Comparison of ENCODE assay signal across 2 cellular contexts in the genomic region with DNA sequence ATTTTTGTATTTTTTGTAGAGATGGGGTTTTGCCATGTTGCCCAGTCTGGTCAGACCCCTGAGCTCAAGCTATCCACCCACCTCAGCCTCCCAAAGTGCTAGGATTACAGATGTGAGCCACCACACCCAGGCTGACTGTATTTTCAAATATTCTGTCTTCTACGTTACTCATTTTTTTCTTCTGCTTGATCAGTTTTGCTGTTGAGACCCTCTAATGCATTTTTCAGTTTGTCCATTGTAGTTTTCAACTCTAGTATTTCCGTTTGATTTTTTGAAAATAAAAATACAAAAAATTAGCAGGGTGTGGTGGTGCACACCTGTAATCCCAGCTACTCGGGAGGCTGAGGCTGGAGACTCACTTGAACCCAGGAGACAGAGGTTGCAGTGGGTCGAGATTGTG. TPM values are rescaled to one million over a fixed set of nuclear protein-coding genes. Genes with fewer than 3 reads are reported as not detected.
A peak's percentile ranks its signal among the peaks of the same experiment; 100 is the strongest.
DNase-seq lines count a peak whose midpoint lies in the region; ATAC-seq, FAIRE-seq and TF ChIP-seq lines count a peak whose summit lies in the region.
"Not testable (repeated sequence)": the region's sequence is repeated elsewhere in the genome, so short reads cannot be mapped to it uniquely, and the experiment has no call there.

No MANE protein-coding gene starts in this region.

- in situ Hi-C loops in K562 (cut with MboI); HepG2 (cut with HindIII; ENCODE audit: extremely low pct_ligation_motif_present, low pct_unique_long_range_greater_than_20kb): not testable (repeated sequence)

- not testable (repeated sequence) for H4K20me1 ChIP-seq in K562 (replicated peaks; ENCODE audit: control insufficient read depth, insufficient read depth, low read length); HepG2 (ENCODE audit: insufficient read depth, low read length)

- peaks cover 39% of the 10 kb centered on the region for H3K36me3 ChIP-seq in K562 (ENCODE audit: control insufficient read depth, insufficient read depth, low read length)
- peaks cover 2 to 12% of the 10 kb centered on the region in 2 experiments; a peak in 1 of 5 replicates for H3K36me3 ChIP-seq in HepG2 (replicated peaks in 1 of 2; ENCODE audit: control insufficient read depth in 1 of 2, insufficient read depth in 2 of 2, low read length in 2 of 2)

- H3K27me3 ChIP-seq in K562 (ENCODE audit: control insufficient read depth in 2 of 2, insufficient read depth in 2 of 2, low read length in 2 of 2); HepG2 (ENCODE audit: control insufficient read depth in 1 of 2, insufficient read depth in 2 of 2, low read length in 2 of 2): not testable (repeated sequence)

- BruUV-seq in K562 (replicated peaks; lab: Mats Ljungman, UMichigan); HepG2 (replicated peaks; lab: Mats Ljungman, UMichigan): not testable (repeated sequence)

- DNase-seq in K562 (ENCODE audit: extremely low read depth in 1 of 4, low spot score in 3 of 4); HepG2 (ENCODE audit: low spot score): not testable (repeated sequence)

- H3K9ac ChIP-seq in K562 (ENCODE audit: insufficient read depth in 1 of 2, low read depth in 2 of 2, low read length in 2 of 2); HepG2 (ENCODE audit: insufficient read depth, low read depth, low read length): not testable (repeated sequence)

- not testable (repeated sequence) for TF ChIP-seq RAD21 in K562 (CRISPR knock-in tag; conservative IDR thresholded peaks at IDR 0.05 in 1 of 2, IDR thresholded peaks at IDR 0.05 in 1 of 2); HepG2 (CRISPR knock-in tag; IDR thresholded peaks at IDR 0.05)

- not testable (repeated sequence) for H2AFZ ChIP-seq in K562 (ENCODE audit: low read depth, low read length); HepG2 (ENCODE audit: low read length)

- TF ChIP-seq EP300 in K562 (IDR thresholded peaks at IDR 0.05; ENCODE audit: low read length); HepG2 (IDR thresholded peaks at IDR 0.05; ENCODE audit: low read depth in 2 of 2, low read length in 2 of 2); HepG2 (CRISPR knock-in tag; IDR thresholded peaks at IDR 0.05; ENCODE audit: borderline replicate concordance): not testable (repeated sequence)

- not testable (repeated sequence) for TF ChIP-seq CTCF in K562 (IDR thresholded peaks at IDR 0.05 in 2 of 3, conservative IDR thresholded peaks at IDR 0.05 in 1 of 3; ENCODE audit: insufficient read depth in 2 of 3, low read depth in 1 of 3, low read length in 3 of 3); HepG2 (CRISPR knock-in tag; IDR thresholded peaks at IDR 0.05)

- not testable (repeated sequence) for FAIRE-seq in K562 (lab: Jason Lieb, UNC); HepG2 (lab: Jason Lieb, UNC)

- not testable (repeated sequence) for H3K4me2 ChIP-seq in K562 (ENCODE audit: insufficient read depth, low read length); HepG2 (ENCODE audit: low read depth, low read length)

- intact Hi-C loops in K562 (cut with micrococcal nuclease); HepG2 (cut with micrococcal nuclease; ENCODE audit: unreplicated experiment): not testable (repeated sequence)

- not testable (repeated sequence) for TF ChIP-seq POLR2A in K562 (conservative IDR thresholded peaks at IDR 0.05); HepG2 (IDR thresholded peaks at IDR 0.05; ENCODE audit: insufficient read depth in 1 of 2, low read depth in 2 of 2, low read length in 2 of 2)

- WGBS in K562 (ENCODE audit: insufficient coverage, low coverage, missing lambda C conversion rate), result 80% methylated on average over 4 of the region's 4 CpGs
- WGBS in HepG2 (ENCODE audit: low lambda C conversion rate), result 96% methylated on average over 4 of the region's 4 CpGs

- not testable (repeated sequence) for H3K9me1 ChIP-seq in K562 (ENCODE audit: control insufficient read depth, insufficient read depth, low read length)

- POLR2A ChIA-PET in K562 (lab: Yijun Ruan, JAX), result interaction anchor here (1.3 kb wide), 1 partner anchor 15 kb away, joined by 4 read pairs; no protein-coding TSS in a partner anchor
- POLR2A ChIA-PET in HepG2 (lab: Yijun Ruan, JAX), result not testable (repeated sequence)

- H3K9me3 ChIP-seq in K562 (replicated peaks; ENCODE audit: control insufficient read depth, insufficient read depth, low read depth, low read length); HepG2 (ENCODE audit: low read length): not testable (repeated sequence)

- H3K27ac ChIP-seq in K562 (ENCODE audit: extremely low read depth, low read depth, low read length); HepG2 (ENCODE audit: extremely low read length, insufficient read depth, low read length): not testable (repeated sequence)

- CTCF ChIA-PET in K562 (lab: Yijun Ruan, JAX; ENCODE audit: low intra/inter-chr PET ratio); HepG2 (lab: Yijun Ruan, JAX; ENCODE audit: low intra/inter-chr PET ratio, low total read pairs): not testable (repeated sequence)

- not testable (repeated sequence) for ATAC-seq in K562, HepG2

- H3K79me2 ChIP-seq in K562 (ENCODE audit: control insufficient read depth, insufficient read depth, low read length); HepG2 (ENCODE audit: insufficient read depth, low read length): not testable (repeated sequence)

- H3K4me3 ChIP-seq in K562; HepG2 (replicated peaks in 1 of 3; ENCODE audit: insufficient read depth in 1 of 3, low read depth in 2 of 3, low read length in 3 of 3): not testable (repeated sequence)

- H3K4me1 ChIP-seq in K562 (replicated peaks in 1 of 2; ENCODE audit: control insufficient read depth in 2 of 2, insufficient read depth in 2 of 2, low read length in 2 of 2); HepG2 (ENCODE audit: insufficient read depth, low read length): not testable (repeated sequence)

TF ChIP-seq in K562, 482 proteins besides CTCF, POLR2A, EP300 and RAD21 (continues in another document):
- TF ChIP-seq CBX3 (IDR thresholded peaks at IDR 0.05; ENCODE audit: borderline replicate concordance in 1 of 2, low read length in 2 of 2) (peak in 1 of 2 experiments; percentile 88; a peak in 2 of 3 replicates), TRIM28 (IDR thresholded peaks at IDR 0.05) (peak; percentile 72)

TF ChIP-seq in HepG2, 621 proteins besides CTCF, POLR2A, EP300 and RAD21:
- peak; percentile 99 for TF ChIP-seq ZNF160 (CRISPR knock-in tag; IDR thresholded peaks at IDR 0.05)

RNA-seq across cellular contexts. Expression of a gene that starts 10.5 kb away (rescaled TPM):
- total RNA-seq in K562 (2011; cell fraction: chromatin; rRNA removed; ENCODE audit: low replicate concordance), result 5.8 and 23.2 TPM in 2 replicates
- total RNA-seq in K562 (2011; cell fraction: nucleolus; rRNA removed), result 2.5 and 4.6 TPM in 2 replicates
- 10.0 and 24.3 TPM in 2 replicates for total RNA-seq in K562 (2011; cell fraction: nucleoplasm; rRNA removed)
- 0.69 and 0.86 TPM in 2 replicates for total RNA-seq in K562 (2014; rRNA removed)
- total RNA-seq in K562 (2014; rRNA removed; fragmentation: Illumina TruSeq; extraction: Trizol), result 1.5 and 2.1 TPM in 2 replicates
- total RNA-seq in K562 (2015; rRNA removed; fragmentation: Illumina TruSeq; extraction: Trizol), result 1.4 TPM in 2 replicates
- 0.73 and 0.83 TPM in 2 replicates for total RNA-seq in K562 (2021)
- 0.99 and 1.4 TPM in 2 replicates for polyA plus RNA-seq in K562 (2011; rRNA removed)
- 0.06 and 0.38 TPM in 2 replicates for polyA plus RNA-seq in K562 (2011; cell fraction: cytosol; rRNA removed)
- polyA plus RNA-seq in K562 (2011; cell fraction: nucleus; rRNA removed), result 1.1 and 2.6 TPM in 2 replicates
- 0.09 and 0.61 TPM in 2 replicates for polyA plus RNA-seq in K562 (2012)
- 0.31 and 0.40 TPM in 2 replicates for polyA plus RNA-seq in K562 (2014; fragmentation: Illumina TruSeq; extraction: Trizol)
- under 1 TPM; 0.21 to 0.22 TPM for polyA plus RNA-seq in K562 (2014; fragmentation: Nextera tagmentation; extraction: Ambion mirVana)
- polyA plus RNA-seq in K562 (2014; rRNA removed), result 0.24 and 0.53 TPM in 2 replicates
- 9.4 and 11.8 TPM in 2 replicates for polyA minus RNA-seq in K562 (2011; rRNA and poly(A)+ RNA removed)
- 0.76 TPM in 1 of 2 replicates, not detected in the other for polyA minus RNA-seq in K562 (2011; cell fraction: cytosol; rRNA and poly(A)+ RNA removed)
- polyA minus RNA-seq in K562 (2011; cell fraction: nucleus; rRNA and poly(A)+ RNA removed), result 7.0 and 10.7 TPM in 2 replicates
- total RNA-seq in HepG2 (2016; rRNA removed; fragmentation: Illumina TruSeq; extraction: Trizol), result 0.31 and 0.71 TPM in 2 replicates
- total RNA-seq in HepG2 (2016; cell fraction: cytosol; rRNA removed; fragmentation: Illumina TruSeq; extraction: Trizol; ENCODE audit: low read depth), result 0.35 TPM in 1 of 2 replicates, not detected in the other
- total RNA-seq in HepG2 (2016; cell fraction: insoluble cytoplasmic fraction; rRNA removed; fragmentation: Illumina TruSeq; extraction: Trizol), result 0.40 and 0.69 TPM in 2 replicates
- total RNA-seq in HepG2 (2016; cell fraction: membrane; rRNA removed; fragmentation: Illumina TruSeq; extraction: Trizol), result 0.10 and 0.12 TPM in 2 replicates
- 9.5 and 9.6 TPM in 2 replicates for total RNA-seq in HepG2 (2016; cell fraction: nucleus; rRNA removed; fragmentation: Illumina TruSeq; extraction: Trizol)
- polyA plus RNA-seq in HepG2 (2011; rRNA removed), result 0.05 and 0.43 TPM in 2 replicates
- 0.05 TPM in 2 replicates for polyA plus RNA-seq in HepG2 (2011; cell fraction: cytosol; rRNA removed)
- polyA plus RNA-seq in HepG2 (2011; cell fraction: nucleus; rRNA removed), result 0.66 and 0.81 TPM in 2 replicates
- 0.08 and 0.46 TPM in 2 replicates for polyA plus RNA-seq in HepG2 (2012)
- not detected in 2 replicates for polyA plus RNA-seq in HepG2 (2016; cell fraction: cytosol; fragmentation: Illumina TruSeq; extraction: Trizol; ENCODE audit: low read depth)
- polyA plus RNA-seq in HepG2 (2016; cell fraction: insoluble cytoplasmic fraction; fragmentation: Illumina TruSeq; extraction: Trizol; ENCODE audit: low read depth), result 0.53 and 0.57 TPM in 2 replicates
- not detected in 2 replicates for polyA plus RNA-seq in HepG2 (2016; cell fraction: membrane; fragmentation: Illumina TruSeq; extraction: Trizol; ENCODE audit: low read depth)
- polyA plus RNA-seq in HepG2 (2016; cell fraction: nucleus; fragmentation: Illumina TruSeq; extraction: Trizol; ENCODE audit: insufficient read depth, low read depth), result 2.7 and 2.8 TPM in 2 replicates
- polyA minus RNA-seq in HepG2 (2011; rRNA and poly(A)+ RNA removed; ENCODE audit: low replicate concordance), result 0.94 and 1.7 TPM in 2 replicates
- polyA minus RNA-seq in HepG2 (2011; cell fraction: cytosol; rRNA and poly(A)+ RNA removed), result not detected in 2 replicates
- 11.4 and 14.0 TPM in 2 replicates for polyA minus RNA-seq in HepG2 (2011; cell fraction: nucleus; rRNA and poly(A)+ RNA removed)
